Comparison of ENCODE assay signal across 9 cellular contexts in the genomic region with DNA sequence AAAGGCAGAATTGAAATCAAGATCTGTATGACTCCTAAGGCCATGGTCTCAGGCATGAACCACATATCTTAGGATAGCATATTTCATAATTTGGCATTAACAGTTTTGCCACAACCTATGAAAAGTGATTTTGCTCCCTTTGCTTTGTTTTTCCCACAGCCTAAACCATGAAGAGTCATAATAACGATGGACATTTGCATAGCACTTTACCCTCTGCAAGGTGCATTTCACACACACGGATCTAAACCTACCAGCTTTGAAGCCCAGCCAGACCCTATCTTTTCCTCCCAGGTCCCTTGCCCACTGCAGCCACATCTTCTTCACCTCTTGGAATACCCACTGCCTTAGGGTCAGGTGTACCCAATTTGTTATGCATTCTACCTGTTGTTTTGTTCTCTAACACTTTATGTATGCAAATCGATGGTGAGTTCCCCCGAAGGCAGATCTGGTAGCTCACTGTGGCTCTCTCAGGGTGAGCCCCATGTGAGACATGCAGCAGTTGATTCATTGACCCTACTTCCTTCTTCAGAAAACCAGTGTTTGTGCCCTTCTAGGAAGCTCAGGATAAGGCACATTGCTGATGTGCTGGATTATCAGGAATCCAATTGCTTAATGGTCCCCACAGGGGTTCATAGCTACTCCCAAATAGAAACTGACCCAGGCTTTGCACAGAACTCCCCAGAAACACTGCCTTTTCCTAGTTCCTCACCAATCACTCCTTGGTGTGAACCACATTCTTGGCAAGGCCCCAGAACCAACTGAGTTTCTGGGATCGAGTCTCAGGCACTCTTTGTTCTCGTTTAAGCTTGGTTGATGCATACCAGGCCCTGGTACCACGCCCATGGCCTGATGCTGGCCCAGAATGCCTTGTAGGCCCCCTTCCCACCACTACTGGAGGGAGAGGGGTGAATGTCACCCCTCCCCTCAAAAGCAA. TPM values are rescaled to one million over a fixed set of nuclear protein-coding genes. Genes with fewer than 3 reads are reported as not detected.
DNase-seq lines count a peak whose midpoint lies in the region; ATAC-seq and TF ChIP-seq lines count a peak whose summit lies in the region.
"Had no signal": no experiment of that assay in that cellular context is flagged by ENCODE, and none has a peak within 500 bp of the region (broad histone marks: within the 10 kb centered on the region; RNA-seq: fewer than 3 reads in every experiment).

No MANE protein-coding gene starts in this region.

- CTCF ChIA-PET in activated CD4-positive, alpha-beta T cell treated with anti-CD3 and anti-CD28 coated beads for 36 hours (lab: Charles Lee): interaction anchor here (1.0 to 1.1 kb wide), 2 partner anchors 9 to 29 kb away, joined by 3 read pairs; no protein-coding TSS in a partner anchor

- TF ChIP-seq CTCF in vagina (IDR thresholded peaks at IDR 0.05): no peak

- H3K27ac Mint-ChIP-seq in activated CD4-positive, alpha-beta T cell treated with anti-CD3 and anti-CD28 coated beads for 36 hours: peak overlapping the region; percentile 14
- H3K27ac Mint-ChIP-seq in stimulated activated effector memory CD8-positive, alpha-beta T cell treated with anti-CD3 and anti-CD28 coated beads, Interleukin-12 subunit alpha, Interleukin-12 subunit beta, amount 100 ng/mL, for 72 hours: no peak overlapping the region
- H3K27ac Mint-ChIP-seq: activated naive CD8-positive, alpha-beta T cell had no signal

- H3K4me1 Mint-ChIP-seq in activated CD4-positive, alpha-beta T cell treated with anti-CD3 and anti-CD28 coated beads for 36 hours: peaks cover 33% of the 10 kb centered on the region
- H3K4me1 Mint-ChIP-seq in stimulated activated effector memory CD8-positive, alpha-beta T cell treated with anti-CD3 and anti-CD28 coated beads, Interleukin-12 subunit alpha, Interleukin-12 subunit beta, amount 100 ng/mL, for 72 hours: peaks cover 41% of the 10 kb centered on the region

- H3K4me3 Mint-ChIP-seq in activated CD4-positive, alpha-beta T cell treated with anti-CD3 and anti-CD28 coated beads for 36 hours: no peak overlapping the region
- H3K4me3 Mint-ChIP-seq in stimulated activated effector memory CD8-positive, alpha-beta T cell treated with anti-CD3 and anti-CD28 coated beads, Interleukin-12 subunit alpha, Interleukin-12 subunit beta, amount 100 ng/mL, for 72 hours: no peak overlapping the region
- H3K4me3 Mint-ChIP-seq: activated naive CD8-positive, alpha-beta T cell had no signal

- H3K9me3 ChIP-seq in SJCRH30 (replicated peaks) (no peaks in the 10 kb centered on the region; the same call in 1 of the 2 replicates), vagina (no peaks in the 10 kb centered on the region)

- intact Hi-C loops in activated CD4-positive, alpha-beta T cell treated with anti-CD3 and anti-CD28 coated beads for 36 hours (cut with DNase I, micrococcal nuclease): no loop called here
- intact Hi-C loops in vagina (cut with DNase I): no loop called here

- POLR2A ChIA-PET in activated CD4-positive, alpha-beta T cell treated with anti-CD3 and anti-CD28 coated beads for 36 hours (lab: Charles Lee): no interaction called here

- H3K27me3 ChIP-seq in SJCRH30: no peaks in the 10 kb centered on the region
- no peaks in the 10 kb centered on the region for H3K27me3 ChIP-seq in vagina

- no peak for TF ChIP-seq POLR2A in vagina (IDR thresholded peaks at IDR 0.05)

- H3K27ac ChIP-seq in SJCRH30 (peak overlapping the region; percentile 72), vagina (no peak overlapping the region)

- ATAC-seq in activated CD4-positive, alpha-beta T cell treated with anti-CD3 and anti-CD28 coated beads for 36 hours: peak; percentile 60
- peak; percentile 63 for ATAC-seq in HG02678 (IDR thresholded peaks at IDR 0.05; ENCODE audit: unreplicated experiment)
- ATAC-seq in stimulated activated effector memory CD8-positive, alpha-beta T cell treated with anti-CD3 and anti-CD28 coated beads, Interleukin-12 subunit alpha, Interleukin-12 subunit beta, amount 100 ng/mL, for 72 hours: peak; percentile 67

- peaks cover 21% of the 10 kb centered on the region for H3K36me3 Mint-ChIP-seq in activated CD4-positive, alpha-beta T cell treated with anti-CD3 and anti-CD28 coated beads for 36 hours (ENCODE audit: low read depth)
- peaks cover 22% of the 10 kb centered on the region for H3K36me3 Mint-ChIP-seq in stimulated activated effector memory CD8-positive, alpha-beta T cell treated with anti-CD3 and anti-CD28 coated beads, Interleukin-12 subunit alpha, Interleukin-12 subunit beta, amount 100 ng/mL, for 72 hours

- H3K36me3 ChIP-seq in SJCRH30 (peaks cover 7% of the 10 kb centered on the region; the same call in 1 of the 2 replicates), vagina (no peaks in the 10 kb centered on the region)

- H3K4me3 ChIP-seq in SJCRH30: no peak overlapping the region
- H3K4me3 ChIP-seq in vagina: no peak overlapping the region

- peaks cover 24% of the 10 kb centered on the region for H3K4me1 ChIP-seq in SJCRH30
- peaks cover 11% of the 10 kb centered on the region for H3K4me1 ChIP-seq in vagina

- DNase-seq in activated CD4-positive, alpha-beta T cell treated with anti-CD3 and anti-CD28 coated beads for 36 hours: no peak
- no peak for DNase-seq in activated CD4-positive, alpha-beta T cell treated with anti-CD3 and anti-CD28 coated beads, Interleukin-2, amount 50 U/mL, for 4 hours
- DNase-seq in SJCRH30 (peak; percentile 38 to 48), AG08395 (ENCODE audit: low spot score) (no peak), NCI-H2029 (lab: John Stamatoyannopoulos, UW) (no peak), vagina (ENCODE audit: extremely low spot score in 2 of 2) (no peak)
- peak in 1 of 2 donors; percentile 38 for DNase-seq in stimulated activated effector memory CD8-positive, alpha-beta T cell treated with anti-CD3 and anti-CD28 coated beads, Interleukin-12 subunit alpha, Interleukin-12 subunit beta, amount 100 ng/mL, for 72 hours (ENCODE audit: low spot score in 2 of 2)

- H3K27me3 Mint-ChIP-seq in activated CD4-positive, alpha-beta T cell treated with anti-CD3 and anti-CD28 coated beads for 36 hours: no peaks in the 10 kb centered on the region
- H3K27me3 Mint-ChIP-seq: activated naive CD8-positive, alpha-beta T cell had no signal

- no peaks in the 10 kb centered on the region for H3K9me3 Mint-ChIP-seq in activated CD4-positive, alpha-beta T cell treated with anti-CD3 and anti-CD28 coated beads for 36 hours (ENCODE audit: low read depth)
- no peaks in the 10 kb centered on the region for H3K9me3 Mint-ChIP-seq in stimulated activated effector memory CD8-positive, alpha-beta T cell treated with anti-CD3 and anti-CD28 coated beads, Interleukin-12 subunit alpha, Interleukin-12 subunit beta, amount 100 ng/mL, for 72 hours

RNA-seq across cellular contexts. Expression of gene ARHGAP31, which starts 8.8 kb away (rescaled TPM):
- total RNA-seq in activated CD4-positive, alpha-beta T cell treated with anti-CD3 and anti-CD28 coated beads for 36 hours: 1 to 10 TPM; 9.2 to 9.6 TPM
- total RNA-seq in SJCRH30 (2014; rRNA removed; shearing (Covaris generic)): 7.9 and 9.9 TPM in 2 replicates
- 13.0 TPM for total RNA-seq in vagina

Comparison
In these comparisons a context has a peak if more than half of its experiments do, and no peak if none do; other contexts are left out.
1. DNase-seq: peak in SJCRH30 (2 of 2); none in activated CD4-positive, alpha-beta T cell treated with anti-CD3 and anti-CD28 coated beads for 36 hours (single experiment), activated CD4-positive, alpha-beta T cell treated with anti-CD3 and anti-CD28 coated beads, Interleukin-2, amount 50 U/mL, for 4 hours (0 of 2), AG08395 (single experiment), NCI-H2029 (single experiment) and vagina (0 of 2).
2. Peak in every context shown above with its lines, with median percentiles within 50 percentile points of each other: ATAC-seq.